Comparison of ENCODE assay signal across 10 cellular contexts in the genomic region with DNA sequence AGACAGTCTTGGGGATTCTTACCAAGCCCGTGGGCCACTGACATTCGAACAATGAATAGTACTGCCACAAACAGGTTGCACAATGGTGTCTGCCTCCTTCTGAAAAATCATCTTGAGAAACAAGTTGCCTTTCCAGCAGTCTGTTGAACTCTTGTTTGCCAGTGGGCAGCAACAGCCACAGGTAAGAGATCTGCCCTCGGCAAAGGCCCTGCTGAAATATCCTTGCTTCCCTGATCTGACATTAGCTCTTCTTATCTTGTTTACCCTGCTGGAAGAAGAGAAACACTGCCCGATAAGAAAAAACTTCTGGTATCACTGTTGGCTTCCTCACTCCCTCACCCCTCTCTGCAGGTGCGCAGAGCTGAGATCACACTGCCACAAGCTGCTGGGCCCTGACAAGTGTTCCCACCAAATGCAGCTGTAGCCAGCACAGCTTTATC. TPM values are rescaled to one million over a fixed set of nuclear protein-coding genes. Genes with fewer than 3 reads are reported as not detected.
DNase-seq lines count a peak whose midpoint lies in the region; ATAC-seq, FAIRE-seq and TF ChIP-seq lines count a peak whose summit lies in the region.
"Had no signal": no experiment of that assay in that cellular context is flagged by ENCODE, and none has a peak within 500 bp of the region (broad histone marks: within the 10 kb centered on the region; RNA-seq: fewer than 3 reads in every experiment).

No MANE protein-coding gene starts in this region.

- peaks cover 52% of the 10 kb centered on the region for H3K4me1 Mint-ChIP-seq in activated CD4-positive, alpha-beta memory T cell treated with anti-CD3 and anti-CD28 coated beads for 36 hours (ENCODE audit: low read depth)

- H3K27me3 Mint-ChIP-seq in activated CD4-positive, alpha-beta memory T cell treated with anti-CD3 and anti-CD28 coated beads for 36 hours = no peaks in the 10 kb centered on the region

- no peak for DNase-seq in heart left ventricle
- DNase-seq in left cardiac atrium = no peak
- no peak for DNase-seq in adipocyte (ENCODE audit: low read depth)
- DNase-seq in left lobe of liver (ENCODE audit: low spot score) = no peak
- no peak for DNase-seq in tibial nerve (ENCODE audit: low spot score in 2 of 2)
- DNase-seq in activated CD4-positive, alpha-beta memory T cell treated with anti-CD3 and anti-CD28 coated beads for 36 hours = no peak
- no peak for DNase-seq in D341Med (ENCODE audit: low spot score)
- DNase-seq in D721Med (ENCODE audit: insufficient read length, low spot score) = no peak
- DNase-seq: activated CD4-positive, alpha-beta T cell treated with anti-CD3 and anti-CD28 coated beads for 4 hours; DMS153 had no signal

- WGBS in heart left ventricle, 4 donors = 27 to 49% (median 42%) methylated on average over 5 of the region's 5 CpGs
- 34 to 43% methylated on average over 5 of the region's 5 CpGs for WGBS in tibial nerve, 2 donors

- no peaks in the 10 kb centered on the region for H3K9me3 Mint-ChIP-seq in activated CD4-positive, alpha-beta memory T cell treated with anti-CD3 and anti-CD28 coated beads for 36 hours

- peak in 1 of 2 donors; percentile 8 for TF ChIP-seq EP300 in tibial nerve (IDR thresholded peaks at IDR 0.05)

- intact Hi-C loops in heart left ventricle (cut with DNase I) (loop anchor here in 7 of 10 donors (2.0 to 10.0 kb wide), 6 partner anchors 51 to 61 kb away; no protein-coding TSS in a partner anchor), left cardiac atrium (cut with DNase I) (no loop called here)
- intact Hi-C loops in activated CD4-positive, alpha-beta memory T cell treated with anti-CD3 and anti-CD28 coated beads for 36 hours (cut with micrococcal nuclease) = no loop called here

- CTCF ChIA-PET in activated CD4-positive, alpha-beta memory T cell treated with anti-CD3 and anti-CD28 coated beads for 36 hours (lab: Charles Lee) = interaction anchor here (1.3 kb wide), 1 partner anchor 53 kb away, joined by 3 read pairs; no protein-coding TSS in a partner anchor

- peak overlapping the region; percentile 50 to 84 (median 74) for H3K27ac ChIP-seq in heart left ventricle
- peak overlapping the region; percentile 29 to 88 (median 59) for H3K27ac ChIP-seq in tibial nerve

- H3K4me3 ChIP-seq in heart left ventricle (peak overlapping the region; percentile 18 to 76 (median 57)), adipocyte (ENCODE audit: low read length) (peak overlapping the region; percentile 27), tibial nerve (peak overlapping the region; percentile 2 to 64 (median 28))

- POLR2A ChIA-PET in activated CD4-positive, alpha-beta memory T cell treated with anti-CD3 and anti-CD28 coated beads for 36 hours (lab: Charles Lee) = interaction anchor here (1.3 kb wide), 1 partner anchor 16 kb away, joined by 3 read pairs; no protein-coding TSS in a partner anchor

- H3K4me3 Mint-ChIP-seq in activated CD4-positive, alpha-beta memory T cell treated with anti-CD3 and anti-CD28 coated beads for 36 hours = no peak overlapping the region

- H3K36me3 ChIP-seq in heart left ventricle (no peaks in the 10 kb centered on the region), adipocyte (ENCODE audit: control insufficient read depth, insufficient read depth, low read length, severe bottlenecking) (no peaks in the 10 kb centered on the region), tibial nerve (no peaks in the 10 kb centered on the region)

- no peak for TF ChIP-seq POLR2A in heart left ventricle (IDR thresholded peaks at IDR 0.05)
- no peak for TF ChIP-seq POLR2A in tibial nerve (IDR thresholded peaks at IDR 0.05)

- peaks cover 0 to 75% (median 41%) of the 10 kb centered on the region in 12 donors for H3K4me1 ChIP-seq in heart left ventricle
- peaks cover 32% of the 10 kb centered on the region for H3K4me1 ChIP-seq in adipocyte (ENCODE audit: control insufficient read depth, insufficient read depth, low read length)
- H3K4me1 ChIP-seq in tibial nerve = peaks cover 0 to 68% (median 7%) of the 10 kb centered on the region in 4 donors

- no peak overlapping the region for H3K27ac Mint-ChIP-seq in activated CD4-positive, alpha-beta memory T cell treated with anti-CD3 and anti-CD28 coated beads for 36 hours

- no peaks in the 10 kb centered on the region for H3K36me3 Mint-ChIP-seq in activated CD4-positive, alpha-beta memory T cell treated with anti-CD3 and anti-CD28 coated beads for 36 hours

- no peak overlapping the region for H3K9ac ChIP-seq in adipocyte (ENCODE audit: low read length)

- ATAC-seq in heart left ventricle (no peak), left cardiac atrium (no peak), left lobe of liver (peak; percentile 20)

- no peak for FAIRE-seq in D721Med (lab: Jason Lieb, UNC)

- H3K9me3 ChIP-seq in heart left ventricle (no peaks in the 10 kb centered on the region), adipocyte (ENCODE audit: control insufficient read depth, low read length) (no peaks in the 10 kb centered on the region), tibial nerve (no peaks in the 10 kb centered on the region)

- H3K27me3 ChIP-seq in heart left ventricle (peaks cover 0 to 13% (median 0%) of the 10 kb centered on the region in 9 donors), adipocyte (replicated peaks; ENCODE audit: control insufficient read depth, insufficient read depth, low read length) (no peaks in the 10 kb centered on the region), tibial nerve (no peaks in the 10 kb centered on the region)

- TF ChIP-seq CTCF in heart left ventricle (IDR thresholded peaks at IDR 0.05) (no peak), tibial nerve (IDR thresholded peaks at IDR 0.05) (no peak), D721Med (IDR thresholded peaks at IDR 0.05; ENCODE audit: insufficient read depth, missing control alignments) (no peak)

RNA-seq across cellular contexts. Expression of a gene that starts 2.0 kb away (rescaled TPM):
- 100 to 1,000 TPM in 1 of 9 donors, 10 to 100 TPM in 8; 35.0 to 128 (median 45.2) TPM for total RNA-seq in heart left ventricle
- polyA plus RNA-seq in heart left ventricle = 10 to 100 TPM; 21.4 to 59.8 TPM
- 10 to 100 TPM; 42.1 to 67.5 TPM for total RNA-seq in left cardiac atrium
- 18.1 TPM for total RNA-seq in left lobe of liver
- total RNA-seq in tibial nerve = 100 to 1,000 TPM; 147 to 258 (median 243) TPM
- 10 to 100 TPM; 57.2 to 59.0 TPM for total RNA-seq in activated CD4-positive, alpha-beta memory T cell treated with anti-CD3 and anti-CD28 coated beads for 36 hours

Comparison
In these comparisons a context has a peak if more than half of its experiments do, and no peak if none do; other contexts are left out.
1. intact Hi-C loops: an anchor here in heart left ventricle (2.0 to 10.0 kb wide); none called in left cardiac atrium and activated CD4-positive, alpha-beta memory T cell treated with anti-CD3 and anti-CD28 coated beads for 36 hours.